Comparison of ENCODE assay signal across 9 cellular contexts in the genomic region with DNA sequence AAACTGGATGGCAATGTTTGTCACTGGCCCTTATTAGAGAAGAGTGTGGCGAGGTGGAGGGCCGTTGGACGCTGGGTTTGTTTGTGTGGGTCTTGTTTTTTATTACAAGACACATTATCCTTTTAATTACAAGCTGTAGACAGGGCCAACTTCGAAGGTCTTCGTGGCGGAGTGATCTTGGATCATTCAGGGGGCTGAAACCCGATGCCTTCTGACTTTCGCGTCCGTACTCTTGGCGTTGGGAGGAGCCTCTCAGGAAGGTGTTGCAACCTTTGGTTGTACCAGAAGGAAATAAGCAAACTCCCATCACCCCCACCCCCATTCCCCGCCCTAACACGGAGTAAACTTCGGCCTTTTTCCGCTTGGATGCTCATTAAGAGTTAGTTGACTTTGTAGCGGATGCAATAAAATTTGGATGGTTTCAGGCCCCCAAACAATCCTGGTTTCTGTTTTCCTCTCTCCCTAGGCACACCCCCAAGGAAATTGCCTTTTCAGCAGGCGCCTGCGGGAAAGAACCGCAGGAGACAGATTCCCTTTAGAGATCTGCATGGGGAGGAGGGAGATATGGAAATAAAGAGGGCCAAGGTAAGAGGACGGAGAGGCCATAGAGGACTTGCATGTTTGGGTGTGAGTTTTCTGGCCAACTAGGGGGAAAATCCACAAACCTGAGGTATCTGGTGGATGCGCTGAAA.
DNase-seq lines count a peak whose midpoint lies in the region; ATAC-seq, FAIRE-seq and TF ChIP-seq lines count a peak whose summit lies in the region.
"Had no signal": no experiment of that assay in that cellular context is flagged by ENCODE, and none has a peak within 500 bp of the region (broad histone marks: within the 10 kb centered on the region; RNA-seq: fewer than 3 reads in every experiment).

No MANE protein-coding gene starts in this region.

- peaks cover 13% of the 10 kb centered on the region for H3K36me3 Mint-ChIP-seq in activated naive CD8-positive, alpha-beta T cell treated with anti-CD3 and anti-CD28 coated beads for 36 hours
- peaks cover 16% of the 10 kb centered on the region for H3K36me3 Mint-ChIP-seq in activated naive CD8-positive, alpha-beta T cell treated with anti-CD3 and anti-CD28 coated beads, Interleukin-2, amount 50 U/mL, for 24 hours (ENCODE audit: low read depth)
- peaks cover 4% of the 10 kb centered on the region for H3K36me3 Mint-ChIP-seq in osteocyte (ENCODE audit: unreplicated experiment)

- H3K27ac ChIP-seq in stomach, result peak overlapping the region in 3 of 5 donors; percentile 74 to 88 (median 78)

- no peak for TF ChIP-seq CTCF in fibroblast of mammary gland (conservative IDR thresholded peaks at IDR 0.05; ENCODE audit: control insufficient read depth, insufficient read depth, low read depth, low read length)
- no peak for TF ChIP-seq CTCF in stomach (IDR thresholded peaks at IDR 0.05)
- no peak for TF ChIP-seq CTCF in osteocyte (IDR thresholded peaks at IDR 0.05)

- no peak for FAIRE-seq in GM12892 (lab: Jason Lieb, UNC)

- peaks cover 5 to 67% (median 35%) of the 10 kb centered on the region in 4 donors for H3K9me3 ChIP-seq in stomach

- H3K27ac Mint-ChIP-seq in activated naive CD8-positive, alpha-beta T cell treated with anti-CD3 and anti-CD28 coated beads for 36 hours, result no peak overlapping the region
- no peak overlapping the region for H3K27ac Mint-ChIP-seq in activated naive CD8-positive, alpha-beta T cell treated with anti-CD3 and anti-CD28 coated beads, Interleukin-2, amount 50 U/mL, for 24 hours
- H3K27ac Mint-ChIP-seq in osteocyte (ENCODE audit: unreplicated experiment), result no peak overlapping the region
- H3K27ac Mint-ChIP-seq: activated naive CD8-positive, alpha-beta T cell treated with anti-CD3 and anti-CD28 coated beads, Interleukin-2, amount 10 ng/mL, durations not matched to agents 7 days and 5 days had no signal

- DNase-seq in activated naive CD8-positive, alpha-beta T cell treated with anti-CD3 and anti-CD28 coated beads for 36 hours, result peak; percentile 3
- DNase-seq in activated naive CD8-positive, alpha-beta T cell treated with anti-CD3 and anti-CD28 coated beads, Interleukin-2, amount 50 U/mL, for 24 hours, result no peak
- DNase-seq in NCI-H748 treated with DMSO at 0.1 percent for 48 hours (lab: John Stamatoyannopoulos, UW) (peak; percentile 86), fibroblast of mammary gland (ENCODE audit: low read depth) (peak; percentile 90), stomach (no peak), GM12892 (ENCODE audit: insufficient read length) (no peak), osteocyte (ENCODE audit: extremely low spot score, unreplicated experiment) (no peak)
- no peak for DNase-seq in stimulated activated CD4-positive, alpha-beta T cell treated with anti-CD3 and anti-CD28 coated beads, Interleukin-15, amount 100 ng/mL, for 24 hours

- 14 to 23% (median 18%) methylated on average over 21 of the region's 21 CpGs for WGBS in stomach, 5 donors

- H3K4me1 ChIP-seq in stomach, result peaks cover 5 to 59% (median 29%) of the 10 kb centered on the region in 4 donors

- peaks cover 17% of the 10 kb centered on the region for H3K9me3 Mint-ChIP-seq in activated naive CD8-positive, alpha-beta T cell treated with anti-CD3 and anti-CD28 coated beads for 36 hours
- H3K9me3 Mint-ChIP-seq in activated naive CD8-positive, alpha-beta T cell treated with anti-CD3 and anti-CD28 coated beads, Interleukin-2, amount 50 U/mL, for 24 hours, result peaks cover 6% of the 10 kb centered on the region
- H3K9me3 Mint-ChIP-seq in osteocyte (ENCODE audit: unreplicated experiment), result peaks cover 4% of the 10 kb centered on the region

- ATAC-seq in activated naive CD8-positive, alpha-beta T cell treated with anti-CD3 and anti-CD28 coated beads, Interleukin-2, amount 50 U/mL, for 24 hours, result no peak

- no peak for TF ChIP-seq POLR2A in stomach (IDR thresholded peaks at IDR 0.05)
- TF ChIP-seq POLR2A in GM12892 (IDR thresholded peaks at IDR 0.05; ENCODE audit: low read depth, low read length), result no peak

- intact Hi-C loops in stomach (cut with DNase I; ENCODE audit: low total_unique reads), result no loop called here

- no peaks in the 10 kb centered on the region for H3K36me3 ChIP-seq in stomach

- H3K27me3 ChIP-seq in stomach, result peaks cover 24 to 100% (median 94%) of the 10 kb centered on the region in 3 donors

- no peak for TF ChIP-seq EP300 in stomach (IDR thresholded peaks at IDR 0.05)

- H3K4me3 ChIP-seq in fibroblast of mammary gland (ENCODE audit: control insufficient read depth, low read depth, low read length) (peak overlapping the region; percentile 53), stomach (peak overlapping the region; percentile 36 to 44 (median 40))

- H3K4me1 Mint-ChIP-seq in activated naive CD8-positive, alpha-beta T cell treated with anti-CD3 and anti-CD28 coated beads for 36 hours, result peaks cover 30% of the 10 kb centered on the region
- peaks cover 30% of the 10 kb centered on the region for H3K4me1 Mint-ChIP-seq in activated naive CD8-positive, alpha-beta T cell treated with anti-CD3 and anti-CD28 coated beads, Interleukin-2, amount 50 U/mL, for 24 hours
- peaks cover 35% of the 10 kb centered on the region for H3K4me1 Mint-ChIP-seq in osteocyte (ENCODE audit: unreplicated experiment)

- H3K27me3 Mint-ChIP-seq in activated naive CD8-positive, alpha-beta T cell treated with anti-CD3 and anti-CD28 coated beads for 36 hours, result no peaks in the 10 kb centered on the region
- H3K27me3 Mint-ChIP-seq in activated naive CD8-positive, alpha-beta T cell treated with anti-CD3 and anti-CD28 coated beads, Interleukin-2, amount 50 U/mL, for 24 hours, result peaks cover 23% of the 10 kb centered on the region
- H3K27me3 Mint-ChIP-seq in osteocyte (ENCODE audit: unreplicated experiment), result peaks cover 4% of the 10 kb centered on the region

- H3K4me3 Mint-ChIP-seq in activated naive CD8-positive, alpha-beta T cell treated with anti-CD3 and anti-CD28 coated beads for 36 hours, result no peak overlapping the region
- H3K4me3 Mint-ChIP-seq in activated naive CD8-positive, alpha-beta T cell treated with anti-CD3 and anti-CD28 coated beads, Interleukin-2, amount 50 U/mL, for 24 hours, result no peak overlapping the region
- no peak overlapping the region for H3K4me3 Mint-ChIP-seq in osteocyte (ENCODE audit: unreplicated experiment)
- H3K4me3 Mint-ChIP-seq: activated naive CD8-positive, alpha-beta T cell treated with anti-CD3 and anti-CD28 coated beads, Interleukin-2, amount 10 ng/mL, durations not matched to agents 7 days and 5 days had no signal

Comparison
In these comparisons a context has a peak if more than half of its experiments do, and no peak if none do; other contexts are left out.
1. DNase-seq: peak in activated naive CD8-positive, alpha-beta T cell treated with anti-CD3 and anti-CD28 coated beads for 36 hours (single experiment), NCI-H748 treated with DMSO at 0.1 percent for 48 hours (single experiment) and fibroblast of mammary gland (single experiment); none in activated naive CD8-positive, alpha-beta T cell treated with anti-CD3 and anti-CD28 coated beads, Interleukin-2, amount 50 U/mL, for 24 hours (single experiment), stomach (single experiment), GM12892 (single experiment), osteocyte (single experiment) and stimulated activated CD4-positive, alpha-beta T cell treated with anti-CD3 and anti-CD28 coated beads, Interleukin-15, amount 100 ng/mL, for 24 hours (single experiment).